In genomic region chr22:28801845-28802594, GRCh38 we compare ENCODE assay signal across 8 cellular contexts. TPM values are rescaled to one million over a fixed set of nuclear protein-coding genes. Genes with fewer than 3 reads are reported as not detected.
DNase-seq lines count a peak whose midpoint lies in the region; ATAC-seq and TF ChIP-seq lines count a peak whose summit lies in the region.

No MANE protein-coding gene starts in this region.

- H3K27me3 Mint-ChIP-seq in T-helper 1 cell treated with Interleukin-12 subunit alpha and Interleukin-12 subunit beta and Interleukin-4 antibody, amounts not matched to agents 30 μg/mL and 1 μg/mL, for 36 hours (ENCODE audit: low read depth) = no peaks in the 10 kb centered on the region
- no peaks in the 10 kb centered on the region for H3K27me3 Mint-ChIP-seq in glutamatergic neuron (ENCODE audit: unreplicated experiment)

- H3K27ac Mint-ChIP-seq in T-helper 1 cell treated with Interleukin-12 subunit alpha and Interleukin-12 subunit beta and Interleukin-4 antibody, amounts not matched to agents 30 μg/mL and 1 μg/mL, for 36 hours = peak overlapping the region; percentile 75
- peak overlapping the region; percentile 38 for H3K27ac Mint-ChIP-seq in glutamatergic neuron (ENCODE audit: unreplicated experiment)

- H3K4me3 Mint-ChIP-seq in T-helper 1 cell treated with Interleukin-12 subunit alpha and Interleukin-12 subunit beta and Interleukin-4 antibody, amounts not matched to agents 30 μg/mL and 1 μg/mL, for 36 hours = peak overlapping the region; percentile 81
- H3K4me3 Mint-ChIP-seq in glutamatergic neuron (ENCODE audit: unreplicated experiment) = peak overlapping the region; percentile 34

- H3K36me3 Mint-ChIP-seq in T-helper 1 cell treated with Interleukin-12 subunit alpha and Interleukin-12 subunit beta and Interleukin-4 antibody, amounts not matched to agents 30 μg/mL and 1 μg/mL, for 36 hours (ENCODE audit: low read depth) = peaks cover 38% of the 10 kb centered on the region
- no peaks in the 10 kb centered on the region for H3K36me3 Mint-ChIP-seq in glutamatergic neuron (ENCODE audit: unreplicated experiment)

- peak; percentile 62 for DNase-seq in SIG-M5 treated with dmso at 0.1 percent for 504 hours (lab: John Stamatoyannopoulos, UW; ENCODE audit: unreplicated experiment)
- no peak for DNase-seq in SIG-M5 (lab: John Stamatoyannopoulos, UW)
- no peak for DNase-seq in glutamatergic neuron
- DNase-seq in stimulated activated naive CD8-positive, alpha-beta T cell treated with anti-CD3 and anti-CD28 coated beads, Interleukin-15, Interleukin-2, amounts not matched to agents 100 U/mL and 50 U/mL, for 24 hours = peak; percentile 21
- no peak for DNase-seq in putamen (ENCODE audit: low spot score)

- no peak for ATAC-seq in stimulated activated naive CD8-positive, alpha-beta T cell treated with anti-CD3 and anti-CD28 coated beads, Interleukin-15, Interleukin-2, amounts not matched to agents 100 U/mL and 50 U/mL, for 24 hours
- ATAC-seq in HG02571 (IDR thresholded peaks at IDR 0.05; ENCODE audit: unreplicated experiment) (no peak), GM19328 (IDR thresholded peaks at IDR 0.05; ENCODE audit: unreplicated experiment) (no peak)

- peaks cover 29% of the 10 kb centered on the region for H3K4me1 Mint-ChIP-seq in T-helper 1 cell treated with Interleukin-12 subunit alpha and Interleukin-12 subunit beta and Interleukin-4 antibody, amounts not matched to agents 30 μg/mL and 1 μg/mL, for 36 hours (ENCODE audit: low read depth)
- peaks cover 5% of the 10 kb centered on the region for H3K4me1 Mint-ChIP-seq in glutamatergic neuron (ENCODE audit: low read depth, unreplicated experiment)

- no peaks in the 10 kb centered on the region for H3K9me3 Mint-ChIP-seq in T-helper 1 cell treated with Interleukin-12 subunit alpha and Interleukin-12 subunit beta and Interleukin-4 antibody, amounts not matched to agents 30 μg/mL and 1 μg/mL, for 36 hours
- peaks cover 10% of the 10 kb centered on the region for H3K9me3 Mint-ChIP-seq in glutamatergic neuron (ENCODE audit: unreplicated experiment)

- TF ChIP-seq CTCF in glutamatergic neuron (IDR thresholded peaks at IDR 0.05; ENCODE audit: partially characterized antibody, unreplicated experiment) = no peak

RNA-seq across cellular contexts. Expression of gene XBP1, which starts 1.7 kb away (rescaled TPM):
- total RNA-seq in glutamatergic neuron (ENCODE audit: unreplicated experiment) = 77.4 TPM

RNA-seq across cellular contexts. Expression of gene CCDC117, which starts 29.5 kb away (rescaled TPM):
- total RNA-seq in glutamatergic neuron (ENCODE audit: unreplicated experiment) = 11.7 TPM

Comparison
In these comparisons a context has a peak if more than half of its experiments do, and no peak if none do; other contexts are left out.
1. DNase-seq: peak in SIG-M5 treated with dmso at 0.1 percent for 504 hours (single experiment) and stimulated activated naive CD8-positive, alpha-beta T cell treated with anti-CD3 and anti-CD28 coated beads, Interleukin-15, Interleukin-2, amounts not matched to agents 100 U/mL and 50 U/mL, for 24 hours (single experiment); none in SIG-M5 (single experiment), glutamatergic neuron (single experiment) and putamen (single experiment).